In genomic region chr16:73290258-73290657, GRCh38 we compare ENCODE assay signal across 32 cellular contexts.
"Had no signal": no experiment of that assay in that cellular context is flagged by ENCODE, and none has a peak within 500 bp of the region (broad histone marks: within the 10 kb centered on the region; RNA-seq: fewer than 3 reads in every experiment).

No MANE protein-coding gene starts in this region.

- H3K36me3 Mint-ChIP-seq: naive thymus-derived CD8-positive, alpha-beta T cell had no signal

- H3K27ac Mint-ChIP-seq: naive thymus-derived CD8-positive, alpha-beta T cell; nephron had no signal

- H3K27me3 ChIP-seq: neural progenitor cell, neutrophil, pancreas, testis, thyroid gland, transverse colon, upper lobe of left lung, vagina had no signal

- FAIRE-seq: keratinocyte, pancreas had no signal

- H3K9me3 ChIP-seq: lower lobe of right lung, neutrophil, pancreas, prostate gland, stomach, testis, thyroid gland, transverse colon, upper lobe of left lung, vagina had no signal

- DNase-seq: hippocampal formation; kidney glomerular epithelial cell; left cardiac atrium; left ventricle myocardium superior; lower lobe of right lung; mammary epithelial cell; mesenchymal stem cell; naive thymus-derived CD8-positive, alpha-beta T cell; occipital lobe; pancreas; posterior cingulate gyrus; retina; right cardiac atrium; stimulated activated CD4-positive, alpha-beta T cell treated with anti-CD3 and anti-CD28 coated beads, Interleukin-12 subunit alpha, Interleukin-12 subunit beta, amount 100 ng/mL, for 4 hours; stimulated activated CD4-positive, alpha-beta T cell treated with anti-CD3 and anti-CD28 coated beads, Interleukin-15, amount 100 ng/mL, for 24 hours; stimulated activated CD4-positive, alpha-beta T cell treated with anti-CD3 and anti-CD28 coated beads, Interleukin-2, amount 100 ng/mL, for 24 hours; stimulated activated CD4-positive, alpha-beta T cell treated with anti-CD3 and anti-CD28 coated beads, Interleukin-4, amount 100 ng/mL, for 1 hour; stimulated activated naive CD8-positive, alpha-beta T cell treated with anti-CD3 and anti-CD28 coated beads, Interleukin-15, Interleukin-2, amounts not matched to agents 100 U/mL and 50 U/mL, for 24 hours; stomach; testis; thyroid gland; transverse colon; upper lobe of left lung had no signal

- H3K4me1 Mint-ChIP-seq: naive thymus-derived CD8-positive, alpha-beta T cell had no signal

- H2AFZ ChIP-seq: neural progenitor cell had no signal

- ATAC-seq: left cardiac atrium; left lobe of liver; left ventricle myocardium superior; lower lobe of right lung; naive thymus-derived CD8-positive, alpha-beta T cell; pancreas; right cardiac atrium; sciatic nerve; stimulated activated naive CD8-positive, alpha-beta T cell treated with anti-CD3 and anti-CD28 coated beads, Interleukin-15, Interleukin-2, amounts not matched to agents 100 U/mL and 50 U/mL, for 24 hours had no signal

- H3K27ac ChIP-seq: lower lobe of right lung, neural progenitor cell, neutrophil, pancreas, prostate gland, skin epidermis, stomach, testis, thyroid gland, transverse colon, upper lobe of left lung, vagina had no signal

- H3K4me1 ChIP-seq: lower lobe of right lung, pancreas, prostate gland, stomach, testis, thyroid gland, transverse colon, upper lobe of left lung, vagina had no signal

- H3K4me3 Mint-ChIP-seq: naive thymus-derived CD8-positive, alpha-beta T cell; nephron; neural progenitor cell had no signal

- H3K36me3 ChIP-seq: lower lobe of right lung, neural progenitor cell, neutrophil, pancreas, prostate gland, stomach, thyroid gland, transverse colon, upper lobe of left lung, vagina had no signal

- H3K4me2 ChIP-seq: neural progenitor cell had no signal

- H3K4me3 ChIP-seq: lower lobe of right lung, neural progenitor cell, pancreas, prostate gland, skin epidermis, stomach, testis, thyroid gland, transverse colon, upper lobe of left lung, vagina had no signal

- H3K9ac ChIP-seq: neural progenitor cell had no signal
